ENCODE assay signal across 26 cellular contexts in the genomic region with DNA sequence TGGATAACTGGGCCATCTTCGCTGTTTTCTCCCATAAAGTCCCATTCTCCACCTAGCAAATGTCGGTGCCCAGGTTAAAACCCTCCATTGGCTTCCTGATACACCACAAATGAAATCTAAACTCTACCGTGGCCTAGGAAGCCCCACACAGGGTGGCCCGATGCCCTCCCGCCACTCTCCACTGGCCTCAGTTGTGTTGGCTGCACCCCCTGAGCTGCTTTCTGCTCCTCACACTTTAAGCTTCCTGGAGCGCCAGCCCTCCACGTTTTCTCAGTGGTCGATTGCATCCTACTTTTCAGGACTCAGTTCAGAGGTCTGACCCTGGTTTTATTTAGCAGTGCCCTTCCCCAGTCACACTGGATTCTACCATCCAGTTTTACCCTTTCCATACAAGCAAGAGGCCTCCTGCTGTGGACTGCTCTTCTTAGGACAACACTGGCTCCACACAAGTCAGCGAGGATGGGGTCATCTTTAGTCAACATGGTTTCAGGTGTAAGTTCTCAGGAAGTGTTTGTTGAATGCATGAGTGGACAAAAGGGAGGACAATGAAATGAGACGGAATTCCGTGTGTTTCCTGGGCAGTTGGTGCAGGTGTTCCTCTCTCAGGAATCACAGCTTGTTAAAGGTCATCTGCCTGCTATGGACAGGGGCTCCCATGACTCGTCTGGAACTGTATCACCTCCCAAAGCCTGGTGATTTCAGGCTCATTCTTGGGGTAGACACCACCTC.
DNase-seq lines count a peak whose midpoint lies in the region; ATAC-seq, FAIRE-seq and TF ChIP-seq lines count a peak whose summit lies in the region.
"Had no signal": no experiment of that assay in that cellular context is flagged by ENCODE, and none has a peak within 500 bp of the region (broad histone marks: within the 10 kb centered on the region; RNA-seq: fewer than 3 reads in every experiment).

No MANE protein-coding gene starts in this region.

- no peak overlapping the region for H3K4me3 Mint-ChIP-seq in activated naive CD4-positive, alpha-beta T cell treated with anti-CD3 and anti-CD28 coated beads, Interleukin-2, amount 50 U/mL, for 24 hours
- H3K4me3 Mint-ChIP-seq in MCF 10A (ENCODE audit: unreplicated experiment), result no peak overlapping the region

- no peaks in the 10 kb centered on the region for H3K79me2 ChIP-seq in GM12878 (ENCODE audit: control insufficient read depth, insufficient read depth, low read length)
- no peaks in the 10 kb centered on the region for H3K79me2 ChIP-seq in osteoblast (ENCODE audit: insufficient read depth, low read length)

- no peak; the same call in 1 of the 2 replicates for TF ChIP-seq POLR2A in GM12891 (IDR thresholded peaks at IDR 0.05; ENCODE audit: low read depth, low read length)
- no peak for TF ChIP-seq POLR2A in GM12878 (IDR thresholded peaks at IDR 0.05; ENCODE audit: low read depth, low read length)

- H3K4me1 Mint-ChIP-seq in activated naive CD4-positive, alpha-beta T cell treated with anti-CD3 and anti-CD28 coated beads, Interleukin-2, amount 50 U/mL, for 24 hours, result peaks cover 6% of the 10 kb centered on the region
- peaks cover 14% of the 10 kb centered on the region for H3K4me1 Mint-ChIP-seq in MCF 10A (ENCODE audit: insufficient read depth, unreplicated experiment)

- no peaks in the 10 kb centered on the region for H3K9me3 Mint-ChIP-seq in activated naive CD4-positive, alpha-beta T cell treated with anti-CD3 and anti-CD28 coated beads, Interleukin-2, amount 50 U/mL, for 24 hours
- H3K9me3 Mint-ChIP-seq in MCF 10A (ENCODE audit: unreplicated experiment), result no peaks in the 10 kb centered on the region

- H4K20me1 ChIP-seq in GM12878 (ENCODE audit: control insufficient read depth, insufficient read depth) (no peaks in the 10 kb centered on the region), osteoblast (ENCODE audit: insufficient read depth, low read length) (peaks cover 2% of the 10 kb centered on the region)

- H3K36me3 ChIP-seq in GM12878 (ENCODE audit: control insufficient read depth in 2 of 2, insufficient read depth in 2 of 2, low read length in 1 of 2) (peaks cover 12 to 34% of the 10 kb centered on the region in 2 experiments), osteoblast (ENCODE audit: insufficient read depth, low read length) (peaks cover 4% of the 10 kb centered on the region)
- H3K36me3 ChIP-seq: HAP-1 had no signal

- TF ChIP-seq RAD21 in GM12878 (IDR thresholded peaks at IDR 0.05; ENCODE audit: insufficient read depth, low read depth, low read length), result no peak

- POLR2A ChIA-PET in GM12878 (lab: Charles Lee), result no interaction called here
- POLR2A ChIA-PET in MCF 10A (lab: Yijun Ruan, JAX), result interaction anchor here (0.6 to 1.7 kb wide), 5 partner anchors 8 to 608 kb away, joined by 3 to 9 read pairs (median 3); no protein-coding TSS in a partner anchor

- in situ Hi-C loops in GM12878 (cut with MboI), result no loop called here

- H3K27ac ChIP-seq in GM12878 (ENCODE audit: control insufficient read depth, insufficient read depth) (no peak overlapping the region), osteoblast (ENCODE audit: low read depth, low read length) (no peak overlapping the region), coronary artery (no peak overlapping the region)
- H3K27ac ChIP-seq: ascending aorta, BLaER1, cardiac muscle cell, gastroesophageal sphincter, left ventricle myocardium inferior, skin epidermis, upper lobe of left lung had no signal

- ATAC-seq in GM12878, result no peak
- ATAC-seq: gastroesophageal sphincter had no signal

- TF ChIP-seq CTCF in GM12878 (IDR thresholded peaks at IDR 0.05 in 2 of 3, conservative IDR thresholded peaks at IDR 0.05 in 1 of 3; ENCODE audit: control insufficient read depth in 2 of 3, extremely low read depth in 1 of 3, insufficient read depth in 1 of 3, low read depth in 3 of 3, low read length in 3 of 3) (no peak), osteoblast (IDR thresholded peaks at IDR 0.05; ENCODE audit: extremely low read depth, low read depth, low read length) (no peak), coronary artery (IDR thresholded peaks at IDR 0.05) (no peak), MCF 10A (IDR thresholded peaks at IDR 0.05; ENCODE audit: unreplicated experiment) (no peak)

- 87% methylated on average over 12 of the region's 12 CpGs for WGBS in GM12878 (ENCODE audit: insufficient coverage, insufficient replicate concordance, low lambda C conversion rate, missing lambda C conversion rate)

- no peak for TF ChIP-seq EP300 in GM12878 (IDR thresholded peaks at IDR 0.05; ENCODE audit: borderline replicate concordance in 1 of 2, control insufficient read depth in 1 of 2, low read depth in 2 of 2, low read length in 2 of 2)

- DNase-seq in activated naive CD4-positive, alpha-beta T cell treated with anti-CD3 and anti-CD28 coated beads, Interleukin-2, amount 50 U/mL, for 16 hours, result no peak
- DNase-seq in GM12891 (ENCODE audit: insufficient read length, low spot score) (no peak), GM12878 (ENCODE audit: low read depth, low spot score) (no peak), osteoblast (ENCODE audit: insufficient read length, low spot score, missing footprints) (peak; percentile 34), NCI-H1092 treated with DMSO at 0.1 percent for 48 hours (lab: John Stamatoyannopoulos, UW) (no peak), coronary artery (ENCODE audit: low spot score) (no peak), MCF 10A (ENCODE audit: unreplicated experiment) (no peak)
- DNase-seq: ACHN; activated naive CD4-positive, alpha-beta T cell treated with Interleukin-2 at 50 U/mL for 16 hours; activated T-cell treated with anti-CD3 and anti-CD28 coated beads, Interleukin-2, amount 50 U/mL, for 48 hours; cortex of kidney; DND-41; left ventricle myocardium inferior; NCI-H1105 treated with DMSO at 0.1 percent for 48 hours; NCI-H2029; NCI-H2227 treated with DMSO at 0.1 percent for 48 hours; NCI-H526 treated with DMSO at 0.1 percent for 48 hours; SIG-M5; upper lobe of left lung had no signal

- CTCF ChIA-PET in GM12878 (lab: Yijun Ruan, JAX), result interaction anchor here (0.7 to 1.8 kb wide), 10 partner anchors 11 to 959 kb away, joined by 3 to 8 read pairs (median 4); no protein-coding TSS in a partner anchor
- CTCF ChIA-PET in MCF 10A (lab: Yijun Ruan, JAX), result interaction anchor here (0.5 to 6.7 kb wide), 7 partner anchors 17 to 959 kb away, joined by 3 to 103 read pairs (median 3); no protein-coding TSS in a partner anchor

- H3K4me1 ChIP-seq in GM12878 (ENCODE audit: control insufficient read depth, insufficient read depth, low read length) (no peaks in the 10 kb centered on the region), osteoblast (ENCODE audit: insufficient read depth, low read length) (peaks cover 3% of the 10 kb centered on the region)
- H3K4me1 ChIP-seq: HAP-1 had no signal

- FAIRE-seq in GM12891 (lab: Jason Lieb, UNC), result no peak
- no peak for FAIRE-seq in GM12878 (lab: Jason Lieb, UNC)

- H2AFZ ChIP-seq in GM12878 (ENCODE audit: control insufficient read depth, low read depth, low read length), result no peak overlapping the region
- no peak overlapping the region for H2AFZ ChIP-seq in osteoblast (ENCODE audit: low read length)

- no peak overlapping the region for H3K4me3 ChIP-seq in GM12878
- no peak overlapping the region for H3K4me3 ChIP-seq in osteoblast (ENCODE audit: insufficient read depth, low read length)
- H3K4me3 ChIP-seq in coronary artery, result no peak overlapping the region
- H3K4me3 ChIP-seq: ascending aorta, BLaER1, cardiac muscle cell, gastroesophageal sphincter, HAP-1, left ventricle myocardium inferior, skin epidermis, upper lobe of left lung had no signal

- H3K27me3 Mint-ChIP-seq in activated naive CD4-positive, alpha-beta T cell treated with anti-CD3 and anti-CD28 coated beads, Interleukin-2, amount 50 U/mL, for 24 hours, result no peaks in the 10 kb centered on the region
- H3K27me3 Mint-ChIP-seq in MCF 10A (ENCODE audit: insufficient read depth, unreplicated experiment), result no peaks in the 10 kb centered on the region

- H3K4me2 ChIP-seq in GM12878 (ENCODE audit: control insufficient read depth, insufficient read depth) (no peak overlapping the region), osteoblast (ENCODE audit: insufficient read depth, low read length) (no peak overlapping the region)
- H3K4me2 ChIP-seq: BLaER1 had no signal

- BruUV-seq in GM12878 (replicated peaks; lab: Mats Ljungman, UMichigan), result no TSS peak
- no TSS peak for BruUV-seq in MCF 10A (replicated peaks; lab: Mats Ljungman, UMichigan)

- intact Hi-C loops in GM12878 (cut with micrococcal nuclease; ENCODE audit: unreplicated experiment), result no loop called here
- intact Hi-C loops in MCF 10A (cut with micrococcal nuclease), result loop anchor here (5.0 kb wide), 1 partner anchor 636 kb away; no protein-coding TSS in a partner anchor

- H3K36me3 Mint-ChIP-seq in activated naive CD4-positive, alpha-beta T cell treated with anti-CD3 and anti-CD28 coated beads, Interleukin-2, amount 50 U/mL, for 24 hours, result peaks cover 5% of the 10 kb centered on the region
- peaks cover 88% of the 10 kb centered on the region for H3K36me3 Mint-ChIP-seq in MCF 10A (ENCODE audit: insufficient read depth, unreplicated experiment)

- SMC1A ChIA-PET in GM12878 (lab: Charles Lee; ENCODE audit: uncharacterized antibody, unreplicated experiment), result interaction anchor here (1.1 to 2.4 kb wide), 3 partner anchors 10 to 48 kb away, joined by 3 to 8 read pairs (median 5); no protein-coding TSS in a partner anchor

- H3K27ac Mint-ChIP-seq in activated naive CD4-positive, alpha-beta T cell treated with anti-CD3 and anti-CD28 coated beads, Interleukin-2, amount 50 U/mL, for 24 hours, result peak overlapping the region; percentile 49
- H3K27ac Mint-ChIP-seq in MCF 10A (ENCODE audit: low read depth, unreplicated experiment), result no peak overlapping the region

- RAD21 ChIA-PET in GM12878 (lab: Charles Lee; ENCODE audit: unreplicated experiment), result no interaction called here

- H3K27me3 ChIP-seq in GM12878 (replicated peaks in 1 of 2; ENCODE audit: control insufficient read depth in 2 of 2, insufficient read depth in 2 of 2, low read length in 1 of 2), result no peaks in the 10 kb centered on the region
- H3K27me3 ChIP-seq in osteoblast (ENCODE audit: insufficient read depth, low read length), result no peaks in the 10 kb centered on the region
- H3K27me3 ChIP-seq: ascending aorta, BLaER1, cardiac muscle cell, gastroesophageal sphincter, upper lobe of left lung had no signal

- H3K9ac ChIP-seq in GM12878 (ENCODE audit: control insufficient read depth, insufficient read depth, low read length), result no peak overlapping the region

- no peaks in the 10 kb centered on the region for H3K9me3 ChIP-seq in GM12878 (replicated peaks; ENCODE audit: control insufficient read depth, insufficient read depth, low read length)
- no peaks in the 10 kb centered on the region for H3K9me3 ChIP-seq in osteoblast (ENCODE audit: low read depth, low read length)
- H3K9me3 ChIP-seq: ascending aorta, BLaER1, gastroesophageal sphincter, HAP-1, left ventricle myocardium inferior, upper lobe of left lung had no signal

TF ChIP-seq in GM12891, 5 proteins besides CTCF, POLR2A, EP300 and RAD21 (continues in another document):
- TF ChIP-seq TAF1 (IDR thresholded peaks at IDR 0.05; ENCODE audit: low read depth, low read length) (no peak), POLR2AphosphoS5 (IDR thresholded peaks at IDR 0.05; ENCODE audit: low read depth, low read length) (0 out of 2 replicates have a peak, but pooled peaks have one; percentile 13)

TF ChIP-seq in GM12878, 131 proteins besides CTCF, POLR2A, EP300 and RAD21 (continues in another document):
- peak; percentile 41; the same call in 1 of the 2 replicates for TF ChIP-seq POLR2AphosphoS5 (IDR thresholded peaks at IDR 0.05; ENCODE audit: low read length)
